Comparison of ENCODE assay signal across 18 cellular contexts in the genomic region with DNA sequence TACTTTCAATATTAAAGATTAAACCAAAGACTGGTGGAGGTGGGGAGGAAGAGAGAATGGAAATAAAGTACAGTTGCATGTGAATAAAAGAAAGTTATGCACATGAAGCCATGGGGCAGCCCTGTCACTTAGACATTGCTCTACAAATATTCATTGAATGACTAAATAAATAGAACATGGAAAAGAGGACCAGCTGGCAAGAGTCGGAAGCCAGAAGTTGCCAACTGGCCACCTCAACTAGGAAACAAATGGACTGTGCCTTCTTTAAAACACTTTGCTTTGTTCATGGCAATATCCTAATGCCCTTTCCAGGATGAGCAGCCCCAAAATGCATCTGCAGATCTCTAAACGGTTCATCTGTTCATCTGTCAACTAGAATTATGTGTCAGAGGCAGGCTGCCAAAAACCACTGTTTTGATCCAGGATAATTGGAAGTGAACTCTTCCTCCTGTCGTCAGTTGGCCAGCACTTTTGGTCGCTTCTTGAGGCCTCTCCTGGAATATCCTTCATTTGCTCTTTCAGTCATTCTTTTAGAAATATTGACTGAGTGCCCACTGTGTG.
DNase-seq lines count a peak whose midpoint lies in the region; ATAC-seq and TF ChIP-seq lines count a peak whose summit lies in the region.
"Had no signal": no experiment of that assay in that cellular context is flagged by ENCODE, and none has a peak within 500 bp of the region (broad histone marks: within the 10 kb centered on the region; RNA-seq: fewer than 3 reads in every experiment).

No MANE protein-coding gene starts in this region.

- peaks cover 2% of the 10 kb centered on the region for H3K36me3 Mint-ChIP-seq in progenitor cell of endocrine pancreas (ENCODE audit: insufficient read depth)
- H3K36me3 Mint-ChIP-seq: activated CD4-positive, alpha-beta memory T cell treated with anti-CD3 and anti-CD28 coated beads for 36 hours; CD14-positive monocyte had no signal

- peak; percentile 26 for DNase-seq in DMS53 (lab: John Stamatoyannopoulos, UW)
- peak; percentile 91 for DNase-seq in NCI-H1694 (lab: John Stamatoyannopoulos, UW)
- DNase-seq in astrocyte of the spinal cord (ENCODE audit: low read depth, low spot score), result peak; percentile 35
- DNase-seq in medulla oblongata (ENCODE audit: extremely low spot score), result peak; percentile 25
- DNase-seq in superior temporal gyrus (ENCODE audit: extremely low spot score), result no peak
- DNase-seq in progenitor cell of endocrine pancreas (ENCODE audit: low spot score, unreplicated experiment), result no peak
- DNase-seq in ACHN, result no peak
- DNase-seq: activated CD4-positive, alpha-beta memory T cell treated with anti-CD3 and anti-CD28 coated beads for 36 hours; activated T-cell treated with anti-CD3 and anti-CD28 coated beads, Interleukin-2, amount 50 U/mL, for 4 hours; EL; mesenchymal stem cell; sigmoid colon; stimulated activated CD4-positive, alpha-beta T cell treated with anti-CD3 and anti-CD28 coated beads, Interleukin-2, amount 100 ng/mL, for 48 hours; stimulated activated CD8-positive, alpha-beta memory T cell treated with anti-CD3 and anti-CD28 coated beads, Interleukin-4, amount 100 ng/mL, for 48 hours; testis had no signal

- no peak overlapping the region for H3K27ac Mint-ChIP-seq in progenitor cell of endocrine pancreas
- H3K27ac Mint-ChIP-seq: activated CD4-positive, alpha-beta memory T cell treated with anti-CD3 and anti-CD28 coated beads for 36 hours had no signal

- H3K27me3 Mint-ChIP-seq in progenitor cell of endocrine pancreas, result no peaks in the 10 kb centered on the region

- no peak for TF ChIP-seq CTCF in astrocyte of the spinal cord (IDR thresholded peaks at IDR 0.05; ENCODE audit: low read depth, low read length)
- TF ChIP-seq CTCF in progenitor cell of endocrine pancreas (IDR thresholded peaks at IDR 0.05; ENCODE audit: unreplicated experiment), result no peak

- peaks cover 4% of the 10 kb centered on the region for H3K4me1 Mint-ChIP-seq in progenitor cell of endocrine pancreas (ENCODE audit: low read depth)
- H3K4me1 Mint-ChIP-seq: CD14-positive monocyte; central memory CD8-positive, alpha-beta T cell had no signal

- H3K9me3 Mint-ChIP-seq in progenitor cell of endocrine pancreas (ENCODE audit: low read depth), result peaks cover 6% of the 10 kb centered on the region
- H3K9me3 Mint-ChIP-seq: activated CD4-positive, alpha-beta memory T cell treated with anti-CD3 and anti-CD28 coated beads for 36 hours; activated T-cell treated with anti-CD3 and anti-CD28 coated beads, Interleukin-2, amount 50 U/mL, for 4 hours; central memory CD8-positive, alpha-beta T cell had no signal

- H3K4me3 Mint-ChIP-seq in progenitor cell of endocrine pancreas (ENCODE audit: low read depth), result no peak overlapping the region
- H3K4me3 Mint-ChIP-seq: activated CD4-positive, alpha-beta memory T cell treated with anti-CD3 and anti-CD28 coated beads for 36 hours; activated T-cell treated with anti-CD3 and anti-CD28 coated beads, Interleukin-2, amount 50 U/mL, for 4 hours; CD14-positive monocyte; central memory CD8-positive, alpha-beta T cell had no signal

- in situ Hi-C loops in astrocyte of the spinal cord (cut with HindIII; ENCODE audit: low sequenced_read_pairs), result no loop called here
- in situ Hi-C loops in ACHN (cut with HindIII; ENCODE audit: low pct_ligation_motif_present, low pct_unique_long_range_greater_than_20kb, low sequenced_read_pairs), result no loop called here

- ATAC-seq in HG02981 (IDR thresholded peaks at IDR 0.05; ENCODE audit: unreplicated experiment), result no peak
- ATAC-seq: activated T-cell treated with anti-CD3 and anti-CD28 coated beads, Interleukin-2, amount 50 U/mL, for 4 hours had no signal

- H3K4me3 ChIP-seq in astrocyte of the spinal cord (ENCODE audit: low read depth, low read length), result no peak overlapping the region
- H3K4me3 ChIP-seq: sigmoid colon, testis had no signal

Comparison
In these comparisons a context has a peak if more than half of its experiments do, and no peak if none do; other contexts are left out.
1. DNase-seq: peak in DMS53 (single experiment), NCI-H1694 (single experiment), astrocyte of the spinal cord (single experiment) and medulla oblongata (single experiment); none in superior temporal gyrus (single experiment), progenitor cell of endocrine pancreas (single experiment) and ACHN (single experiment).